Comparison of ENCODE assay signal across 28 cellular contexts in genomic region chr7:22142593-22142992, GRCh38.
DNase-seq lines count a peak whose midpoint lies in the region; ATAC-seq and TF ChIP-seq lines count a peak whose summit lies in the region.
"Had no signal": no experiment of that assay in that cellular context is flagged by ENCODE, and none has a peak within 500 bp of the region (broad histone marks: within the 10 kb centered on the region; RNA-seq: fewer than 3 reads in every experiment).

No MANE protein-coding gene starts in this region.

- peak; percentile 27 for DNase-seq in COLO668 (lab: John Stamatoyannopoulos, UW; ENCODE audit: unreplicated experiment)
- DNase-seq in NCI-H526 treated with DMSO at 0.1 percent for 48 hours (lab: John Stamatoyannopoulos, UW): peak; percentile 9
- no peak for DNase-seq in endothelial cell (ENCODE audit: low spot score)
- DNase-seq in pons (ENCODE audit: low spot score): peak; percentile 88
- no peak for DNase-seq in RWPE1 (ENCODE audit: low spot score)
- DNase-seq in posterior vena cava (ENCODE audit: low spot score): no peak
- DNase-seq: activated CD8-positive, alpha-beta T cell treated with anti-CD3 and anti-CD28 coated beads, Interleukin-2, amount 10 ng/mL, durations not matched to agents 7 days and 5 days; AML-193; amniotic stem cell; CD4-positive, alpha-beta memory T cell; effector CD8-positive, alpha-beta T cell; Karpas-422; left lung; mesenchymal stem cell; NCI-H510A treated with DMSO at 0.1 percent for 48 hours; right lobe of liver; stimulated activated CD4-positive, alpha-beta T cell treated with anti-CD3 and anti-CD28 coated beads, Interleukin-12 subunit alpha, Interleukin-12 subunit beta, amount 100 ng/mL, for 4 hours; stimulated activated CD4-positive, alpha-beta T cell treated with anti-CD3 and anti-CD28 coated beads, Interleukin-4, amount 100 ng/mL, for 4 hours; T-helper 2 cell had no signal

- H3K27me3 Mint-ChIP-seq in endothelial cell (ENCODE audit: unreplicated experiment): peaks cover 10% of the 10 kb centered on the region
- H3K27me3 Mint-ChIP-seq: activated naive CD4-positive, alpha-beta T cell treated with anti-CD3 and anti-CD28 coated beads, Interleukin-2, amount 50 U/mL, for 24 hours had no signal

- no peaks in the 10 kb centered on the region for H3K9me3 Mint-ChIP-seq in endothelial cell (ENCODE audit: unreplicated experiment)
- H3K9me3 Mint-ChIP-seq: activated naive CD4-positive, alpha-beta T cell treated with anti-CD3 and anti-CD28 coated beads, Interleukin-2, amount 50 U/mL, for 24 hours; activated T-helper 17 cell treated with anti-CD3 and anti-CD28 coated beads, Interleukin-2, amount 50 U/mL, for 72 hours had no signal

- peaks cover 74% of the 10 kb centered on the region for H3K36me3 Mint-ChIP-seq in endothelial cell (ENCODE audit: low read depth, unreplicated experiment)
- H3K36me3 Mint-ChIP-seq: activated naive CD4-positive, alpha-beta T cell treated with anti-CD3 and anti-CD28 coated beads, Interleukin-2, amount 50 U/mL, for 24 hours; CD4-positive, alpha-beta memory T cell had no signal

- TF ChIP-seq CTCF in endothelial cell (IDR thresholded peaks at IDR 0.05; ENCODE audit: unreplicated experiment) (no peak), RWPE1 (conservative IDR thresholded peaks at IDR 0.05; ENCODE audit: low read depth) (no peak)

- H3K27ac ChIP-seq in RWPE1: no peak overlapping the region
- H3K27ac ChIP-seq: breast epithelium, PC-9, right lobe of liver, suprapubic skin had no signal

- no peak overlapping the region for H3K27ac Mint-ChIP-seq in endothelial cell (ENCODE audit: unreplicated experiment)
- H3K27ac Mint-ChIP-seq: activated CD8-positive, alpha-beta T cell treated with anti-CD3 and anti-CD28 coated beads, Interleukin-2, amount 10 ng/mL, durations not matched to agents 7 days and 5 days; activated naive CD4-positive, alpha-beta T cell treated with anti-CD3 and anti-CD28 coated beads, Interleukin-2, amount 50 U/mL, for 24 hours; activated T-helper 17 cell treated with anti-CD3 and anti-CD28 coated beads, Interleukin-2, amount 50 U/mL, for 72 hours; CD4-positive, alpha-beta memory T cell had no signal

- CTCF ChIA-PET in RWPE1 (lab: Yijun Ruan, JAX): interaction anchor here (0.7 kb wide), 1 partner anchor 32 kb away, joined by 3 read pairs; no protein-coding TSS in a partner anchor

- H3K4me1 Mint-ChIP-seq in endothelial cell (ENCODE audit: unreplicated experiment): peaks cover 37% of the 10 kb centered on the region
- H3K4me1 Mint-ChIP-seq: activated T-helper 17 cell treated with anti-CD3 and anti-CD28 coated beads, Interleukin-2, amount 50 U/mL, for 72 hours had no signal

- POLR2A ChIA-PET in RWPE1 (lab: Yijun Ruan, JAX; ENCODE audit: low non-redundant PET): no interaction called here

- peak overlapping the region; percentile 23 for H3K4me3 Mint-ChIP-seq in endothelial cell (ENCODE audit: unreplicated experiment)
- H3K4me3 Mint-ChIP-seq: activated CD8-positive, alpha-beta T cell treated with anti-CD3 and anti-CD28 coated beads, Interleukin-2, amount 10 ng/mL, durations not matched to agents 7 days and 5 days; activated naive CD4-positive, alpha-beta T cell treated with anti-CD3 and anti-CD28 coated beads, Interleukin-2, amount 50 U/mL, for 24 hours; activated T-helper 17 cell treated with anti-CD3 and anti-CD28 coated beads, Interleukin-2, amount 50 U/mL, for 72 hours; CD4-positive, alpha-beta memory T cell had no signal

- no peak for ATAC-seq in GM19452 (IDR thresholded peaks at IDR 0.05; ENCODE audit: unreplicated experiment)
- ATAC-seq: activated CD8-positive, alpha-beta T cell treated with anti-CD3 and anti-CD28 coated beads, Interleukin-2, amount 10 ng/mL, durations not matched to agents 7 days and 5 days; activated T-helper 17 cell treated with anti-CD3 and anti-CD28 coated beads, Interleukin-2, amount 50 U/mL, for 72 hours; HepG2; left lung; right lobe of liver; Right ventricle myocardium inferior; SK-N-SH treated with all-trans-retinoic acid at 6 μM for 48 hours had no signal

- intact Hi-C loops in posterior vena cava (cut with DNase I): no loop called here

Comparison
In these comparisons a context has a peak if more than half of its experiments do, and no peak if none do; other contexts are left out.
1. DNase-seq: peak in COLO668 (single experiment), NCI-H526 treated with DMSO at 0.1 percent for 48 hours (single experiment) and pons (single experiment); none in endothelial cell (single experiment), RWPE1 (single experiment) and posterior vena cava (single experiment).